ENCODE assay signal across 13 cellular contexts in the genomic region with DNA sequence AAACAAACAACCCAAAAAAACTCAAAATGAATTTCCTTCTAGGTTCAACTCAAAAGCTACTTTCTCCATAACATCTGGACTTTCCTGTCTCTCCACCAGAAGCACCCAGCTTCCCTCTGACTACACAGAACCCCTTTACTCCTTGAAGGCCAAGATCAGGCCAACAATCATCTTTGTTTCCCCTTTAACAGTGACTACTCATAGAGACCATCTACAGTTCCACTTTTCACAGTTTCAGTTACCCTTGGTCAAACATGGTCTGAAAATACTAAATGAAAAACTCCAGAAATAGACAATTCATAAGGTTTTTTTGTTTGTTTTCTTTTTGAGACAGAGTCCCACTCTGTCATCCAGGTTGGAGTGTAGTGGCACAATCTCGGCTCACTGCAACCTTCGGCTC. TPM values are rescaled to one million over a fixed set of nuclear protein-coding genes. Genes with fewer than 3 reads are reported as not detected.
A peak's percentile ranks its signal among the peaks of the same experiment; 100 is the strongest.
DNase-seq lines count a peak whose midpoint lies in the region; ATAC-seq, FAIRE-seq and TF ChIP-seq lines count a peak whose summit lies in the region.
"Had no signal": no experiment of that assay in that cellular context is flagged by ENCODE, and none has a peak within 500 bp of the region (broad histone marks: within the 10 kb centered on the region; RNA-seq: fewer than 3 reads in every experiment).

No MANE protein-coding gene starts in this region.

- no peak for TF ChIP-seq CTCF in OCI-LY7 (conservative IDR thresholded peaks at IDR 0.05; ENCODE audit: low read length)
- TF ChIP-seq CTCF in A673 (conservative IDR thresholded peaks at IDR 0.05; ENCODE audit: low read depth, low read length): no peak

- H3K4me1 Mint-ChIP-seq in activated T-helper 17 cell treated with anti-CD3 and anti-CD28 coated beads, Interleukin-2, amount 50 U/mL, for 72 hours: peaks cover 35% of the 10 kb centered on the region

- no TSS peak for BruUV-seq in OCI-LY7 (replicated peaks; lab: Mats Ljungman, UMichigan)
- no TSS peak for BruUV-seq in A673 (replicated peaks; lab: Mats Ljungman, UMichigan)

- no peaks in the 10 kb centered on the region for H3K27me3 ChIP-seq in A673 (replicated peaks; ENCODE audit: insufficient read depth, low read depth, low read length, poor library complexity)
- H3K27me3 ChIP-seq: gastroesophageal sphincter, sigmoid colon had no signal

- peaks cover 4% of the 10 kb centered on the region for H3K4me1 ChIP-seq in OCI-LY7 (ENCODE audit: insufficient read depth, low read length, poor library complexity, severe bottlenecking)
- no peaks in the 10 kb centered on the region for H3K4me1 ChIP-seq in A673 (ENCODE audit: insufficient read depth, low read length, poor library complexity, severe bottlenecking)
- H3K4me1 ChIP-seq: gastroesophageal sphincter, sigmoid colon had no signal

- no peaks in the 10 kb centered on the region for H3K36me3 Mint-ChIP-seq in activated T-helper 17 cell treated with anti-CD3 and anti-CD28 coated beads, Interleukin-2, amount 50 U/mL, for 72 hours (ENCODE audit: low read depth)
- H3K36me3 Mint-ChIP-seq: IgD-negative memory B cell had no signal

- peak; percentile 89 for FAIRE-seq in GM12891 (lab: Jason Lieb, UNC)

- intact Hi-C loops in OCI-LY7 (cut with micrococcal nuclease; ENCODE audit: unreplicated experiment) (no loop called here), A673 (cut with micrococcal nuclease; ENCODE audit: unreplicated experiment) (no loop called here)

- no peak overlapping the region for H3K4me2 ChIP-seq in OCI-LY7 (ENCODE audit: low read length)

- no peaks in the 10 kb centered on the region for H3K9me2 ChIP-seq in OCI-LY7 (ENCODE audit: insufficient read depth, low read length)

- H3K4me3 Mint-ChIP-seq in activated T-helper 17 cell treated with anti-CD3 and anti-CD28 coated beads, Interleukin-2, amount 50 U/mL, for 72 hours: no peak overlapping the region

- POLR2A ChIA-PET in OCI-LY7 (lab: Charles Lee) (interaction anchor here (0.6 to 0.9 kb wide), 2 partner anchors 9 to 492 kb away, joined by 3 to 8 read pairs; no protein-coding TSS in a partner anchor), A673 (lab: Charles Lee; ENCODE audit: low non-redundant PET) (no interaction called here)

- DNase-seq in GM12891 (ENCODE audit: insufficient read length, low spot score): no peak
- peak; percentile 8 for DNase-seq in OCI-LY7 (ENCODE audit: low spot score)
- no peak for DNase-seq in NCI-H526 treated with DMSO at 0.1 percent for 48 hours (lab: John Stamatoyannopoulos, UW)
- DNase-seq in A673 (ENCODE audit: low spot score): no peak
- DNase-seq in NCI-H1417 treated with DMSO at 0.1 percent for 48 hours (lab: John Stamatoyannopoulos, UW): no peak
- DNase-seq: mesenchymal stem cell, NCI-H524 treated with DMSO at 0.1 percent for 48 hours, sigmoid colon had no signal

- TF ChIP-seq POLR2A in GM12891 (IDR thresholded peaks at IDR 0.05; ENCODE audit: low read depth, low read length): no peak

- ATAC-seq in GM19372 (IDR thresholded peaks at IDR 0.05; ENCODE audit: low read depth, unreplicated experiment): peak; percentile 75
- ATAC-seq in HG02884 (IDR thresholded peaks at IDR 0.05; ENCODE audit: unreplicated experiment): peak; percentile 81
- ATAC-seq in activated T-helper 17 cell treated with anti-CD3 and anti-CD28 coated beads, Interleukin-2, amount 50 U/mL, for 72 hours (replicated peaks): no peak
- ATAC-seq: gastroesophageal sphincter had no signal

- H3K27me3 Mint-ChIP-seq in activated T-helper 17 cell treated with anti-CD3 and anti-CD28 coated beads, Interleukin-2, amount 50 U/mL, for 72 hours: no peaks in the 10 kb centered on the region
- H3K27me3 Mint-ChIP-seq: IgD-negative memory B cell had no signal

- H2AFZ ChIP-seq in OCI-LY7 (ENCODE audit: low read length): no peak overlapping the region

- H3K9me3 Mint-ChIP-seq in activated T-helper 17 cell treated with anti-CD3 and anti-CD28 coated beads, Interleukin-2, amount 50 U/mL, for 72 hours: no peaks in the 10 kb centered on the region
- H3K9me3 Mint-ChIP-seq: IgD-negative memory B cell had no signal

- H3K27ac ChIP-seq in OCI-LY7 (ENCODE audit: low read depth, low read length, poor library complexity, severe bottlenecking): no peak overlapping the region
- no peak overlapping the region for H3K27ac ChIP-seq in A673 (ENCODE audit: low read depth, low read length, poor library complexity, severe bottlenecking)
- H3K27ac ChIP-seq: gastroesophageal sphincter, sigmoid colon had no signal

- H4K20me1 ChIP-seq in OCI-LY7 (ENCODE audit: insufficient read depth, low read length): 0 out of 2 replicates have a peak, but pooled peaks cover 3% of the 10 kb centered on the region

- H3K36me3 ChIP-seq in OCI-LY7 (ENCODE audit: insufficient read depth, low read length) (no peaks in the 10 kb centered on the region), A673 (ENCODE audit: insufficient read depth, low read length, poor library complexity, severe bottlenecking) (no peaks in the 10 kb centered on the region)
- H3K36me3 ChIP-seq: gastroesophageal sphincter, sigmoid colon had no signal

- no peaks in the 10 kb centered on the region for H3K9me3 ChIP-seq in OCI-LY7 (ENCODE audit: low read length)
- H3K9me3 ChIP-seq in A673 (ENCODE audit: low read depth, low read length, poor library complexity, severe bottlenecking): no peaks in the 10 kb centered on the region
- H3K9me3 ChIP-seq: gastroesophageal sphincter, sigmoid colon had no signal

- CTCF ChIA-PET in OCI-LY7 (lab: Charles Lee; ENCODE audit: unreplicated experiment): no interaction called here
- CTCF ChIA-PET in A673 (lab: Charles Lee): interaction anchor here (0.7 kb wide), 1 partner anchor 356 kb away, joined by 3 read pairs; no protein-coding TSS in a partner anchor

- H3K4me3 ChIP-seq in OCI-LY7 (ENCODE audit: low read depth, low read length, poor library complexity, severe bottlenecking) (no peak overlapping the region), A673 (ENCODE audit: low read depth, low read length, poor library complexity, severe bottlenecking) (no peak overlapping the region)
- H3K4me3 ChIP-seq: gastroesophageal sphincter, sigmoid colon had no signal

- no peak overlapping the region for H3K27ac Mint-ChIP-seq in activated T-helper 17 cell treated with anti-CD3 and anti-CD28 coated beads, Interleukin-2, amount 50 U/mL, for 72 hours
- H3K27ac Mint-ChIP-seq: IgD-negative memory B cell had no signal

- H3K79me2 ChIP-seq in OCI-LY7 (ENCODE audit: insufficient read depth, low read depth, low read length): no peaks in the 10 kb centered on the region

TF ChIP-seq in GM12891, 5 proteins besides CTCF, POLR2A, EP300 and RAD21:
- no peak for TF ChIP-seq TAF1 (IDR thresholded peaks at IDR 0.05; ENCODE audit: low read depth, low read length)
- TF ChIP-seq PAX5 (IDR thresholded peaks at IDR 0.05; ENCODE audit: insufficient read depth, low read length, severe bottlenecking): no peak
- no peak for TF ChIP-seq POLR2AphosphoS5 (IDR thresholded peaks at IDR 0.05; ENCODE audit: low read depth, low read length)
- peak; percentile 87 for TF ChIP-seq SPI1 (IDR thresholded peaks at IDR 0.05; ENCODE audit: low read depth, low read length)

RNA-seq across cellular contexts. Expression of a gene that starts 11.8 kb away (rescaled TPM):
- 13.7 TPM for polyA plus RNA-seq in GM12891 (2012; ENCODE audit: low read depth, missing spikeins)
- 13.8 and 14.7 TPM in 2 replicates for total RNA-seq in OCI-LY7 (2014; rRNA removed; shearing (Covaris generic))
- total RNA-seq in OCI-LY7 (2022) (22.0 and 22.5 TPM in 2 replicates), A673 (2021) (6.8 and 7.7 TPM in 2 replicates)
- 10 to 100 TPM; 23.7 to 36.3 TPM for total RNA-seq in activated T-helper 17 cell treated with anti-CD3 and anti-CD28 coated beads, Interleukin-2, amount 50 U/mL, for 72 hours
